Comparison of ENCODE assay signal across 8 cellular contexts in genomic region chr15:66503780-66504562, GRCh38. TPM values are rescaled to one million over a fixed set of nuclear protein-coding genes. Genes with fewer than 3 reads are reported as not detected.
DNase-seq lines count a peak whose midpoint lies in the region; ATAC-seq, FAIRE-seq and TF ChIP-seq lines count a peak whose summit lies in the region.

No MANE protein-coding gene starts in this region.

- intact Hi-C loops in right lobe of liver (cut with DNase I): no loop called here

- H3K27me3 ChIP-seq in right lobe of liver: no peaks in the 10 kb centered on the region

- H3K9me3 Mint-ChIP-seq in activated naive CD4-positive, alpha-beta T cell treated with anti-CD3 and anti-CD28 coated beads, Interleukin-2, amount 50 U/mL, for 24 hours: no peaks in the 10 kb centered on the region
- H3K9me3 Mint-ChIP-seq in type B pancreatic cell: no peaks in the 10 kb centered on the region

- no peak for TF ChIP-seq POLR2A in right lobe of liver (IDR thresholded peaks at IDR 0.05)

- H3K27ac Mint-ChIP-seq in activated naive CD4-positive, alpha-beta T cell treated with anti-CD3 and anti-CD28 coated beads, Interleukin-2, amount 50 U/mL, for 24 hours: peak overlapping the region; percentile 100
- H3K27ac Mint-ChIP-seq in type B pancreatic cell: peak overlapping the region; percentile 94

- H3K4me3 ChIP-seq in astrocyte of the cerebellum (ENCODE audit: low read depth, low read length): peak overlapping the region; percentile 66
- H3K4me3 ChIP-seq in right lobe of liver: peak overlapping the region; percentile 83 to 97 (median 95)

- H3K4me1 Mint-ChIP-seq in activated naive CD4-positive, alpha-beta T cell treated with anti-CD3 and anti-CD28 coated beads, Interleukin-2, amount 50 U/mL, for 24 hours: peaks cover 62% of the 10 kb centered on the region
- peaks cover 30% of the 10 kb centered on the region for H3K4me1 Mint-ChIP-seq in type B pancreatic cell (ENCODE audit: unreplicated experiment)

- no peak for DNase-seq in activated naive CD4-positive, alpha-beta T cell treated with Interleukin-2 at 50 U/mL for 16 hours
- DNase-seq in astrocyte of the cerebellum (ENCODE audit: low read depth): no peak
- DNase-seq in right lobe of liver: no peak
- no peak for DNase-seq in type B pancreatic cell (ENCODE audit: extremely low spot score, unreplicated experiment)
- no peak for DNase-seq in RCC 7860 (ENCODE audit: low spot score)
- DNase-seq in COLO829 (ENCODE audit: low spot score): no peak

- H3K36me3 ChIP-seq in right lobe of liver: peaks cover 8 to 43% (median 29%) of the 10 kb centered on the region in 4 donors

- FAIRE-seq in RCC 7860 (lab: Jason Lieb, UNC): no peak

- no peaks in the 10 kb centered on the region for H3K9me3 ChIP-seq in right lobe of liver

- ATAC-seq in right lobe of liver (no peak), GM19455 (IDR thresholded peaks at IDR 0.05; ENCODE audit: unreplicated experiment) (no peak)

- WGBS in right lobe of liver (ENCODE audit: insufficient coverage, low coverage, low lambda C conversion rate, missing lambda C conversion rate): 1% methylated on average over 12 of the region's 12 CpGs

- peaks cover 0 to 26% (median 7%) of the 10 kb centered on the region in 4 donors for H3K4me1 ChIP-seq in right lobe of liver

- H3K4me3 Mint-ChIP-seq in activated naive CD4-positive, alpha-beta T cell treated with anti-CD3 and anti-CD28 coated beads, Interleukin-2, amount 50 U/mL, for 24 hours: peak overlapping the region; percentile 97
- peak overlapping the region; percentile 98 for H3K4me3 Mint-ChIP-seq in type B pancreatic cell

- peaks cover 39% of the 10 kb centered on the region for H3K36me3 Mint-ChIP-seq in activated naive CD4-positive, alpha-beta T cell treated with anti-CD3 and anti-CD28 coated beads, Interleukin-2, amount 50 U/mL, for 24 hours
- H3K36me3 Mint-ChIP-seq in type B pancreatic cell: peaks cover 38% of the 10 kb centered on the region

- no peaks in the 10 kb centered on the region for H3K27me3 Mint-ChIP-seq in activated naive CD4-positive, alpha-beta T cell treated with anti-CD3 and anti-CD28 coated beads, Interleukin-2, amount 50 U/mL, for 24 hours
- no peaks in the 10 kb centered on the region for H3K27me3 Mint-ChIP-seq in type B pancreatic cell

- in situ Hi-C loops in astrocyte of the cerebellum (cut with HindIII; ENCODE audit: low sequenced_read_pairs): loop anchor here (5.0 kb wide), 1 partner anchor 73 kb away; no protein-coding TSS in a partner anchor

- TF ChIP-seq CTCF in astrocyte of the cerebellum (IDR thresholded peaks at IDR 0.05; ENCODE audit: low read depth, low read length, missing control alignments): no peak
- no peak for TF ChIP-seq CTCF in right lobe of liver (IDR thresholded peaks at IDR 0.05)
- TF ChIP-seq CTCF in type B pancreatic cell (conservative IDR thresholded peaks at IDR 0.05): no peak

- H3K27ac ChIP-seq in right lobe of liver: peak overlapping the region; percentile 93 to 97 (median 94)

RNA-seq across cellular contexts. Expression of gene RPL4, which starts 0.7 kb away (rescaled TPM):
- total RNA-seq in right lobe of liver (1,000 to 10,000 TPM in 2 of 6 experiments, 100 to 1,000 TPM in 4; 643 to 1,390 (median 819) TPM), type B pancreatic cell (ENCODE audit: low replicate concordance) (2,930 and 3,234 TPM in 2 replicates)

RNA-seq across cellular contexts. Expression of gene ZWILCH, which starts 1.2 kb away (rescaled TPM):
- total RNA-seq in right lobe of liver (1 to 10 TPM; 1.1 to 4.9 (median 2.5) TPM), type B pancreatic cell (ENCODE audit: low replicate concordance) (15.0 and 23.2 TPM in 2 replicates)

RNA-seq across cellular contexts. Expression of gene SNAPC5, which starts 6.4 kb away (rescaled TPM):
- total RNA-seq in right lobe of liver (10 to 100 TPM; 11.8 to 23.1 (median 16.2) TPM), type B pancreatic cell (ENCODE audit: low replicate concordance) (25.3 and 27.8 TPM in 2 replicates)
